ENCODE assay signal across 14 cellular contexts in genomic region chr11:75997273-75997552, GRCh38.
DNase-seq lines count a peak whose midpoint lies in the region; ATAC-seq and TF ChIP-seq lines count a peak whose summit lies in the region.
"Had no signal": no experiment of that assay in that cellular context is flagged by ENCODE, and none has a peak within 500 bp of the region (broad histone marks: within the 10 kb centered on the region; RNA-seq: fewer than 3 reads in every experiment).

No MANE protein-coding gene starts in this region.

- peaks cover 6 to 37% of the 10 kb centered on the region in 2 donors for H3K4me1 Mint-ChIP-seq in stimulated activated naive B cell treated with anti-CD40 and anti-IgM and Interleukin-4, amounts not matched to agents 10 μg/mL and 1 μg/mL and 100 μg/mL, for 72 hours

- ATAC-seq in stimulated activated naive B cell treated with anti-CD40 and anti-IgM and Interleukin-4, amounts not matched to agents 10 μg/mL and 1 μg/mL and 100 μg/mL, for 72 hours (replicated peaks), result no peak
- ATAC-seq in omental fat pad (ENCODE audit: low FRiP score), result no peak
- ATAC-seq: CD8-positive, alpha-beta T cell had no signal

- DNase-seq in SK-MEL-5 (ENCODE audit: low read depth, low spot score) (peak; percentile 0), foreskin melanocyte (peak; percentile 76), NCI-H1694 treated with DMSO at 0.1 percent for 48 hours (lab: John Stamatoyannopoulos, UW) (no peak), omental fat pad (ENCODE audit: low spot score) (no peak)
- no peak for DNase-seq in stimulated activated naive B cell treated with anti-CD40 and anti-IgM and Interleukin-4, amounts not matched to agents 10 μg/mL and 1 μg/mL and 100 μg/mL, for 72 hours
- DNase-seq in stimulated activated naive CD4-positive, alpha-beta T cell treated with Interleukin-2 at 50 U/mL for 16 hours (lab: John Stamatoyannopoulos, UW), result no peak
- DNase-seq: Caco-2; CD4-positive, CD25-positive, alpha-beta regulatory T cell; CD8-positive, alpha-beta T cell; DMS153; DND-41; GM23248; H7; HCEC 1CT had no signal

- peaks cover 0 to 9% of the 10 kb centered on the region in 2 donors for H3K9me3 Mint-ChIP-seq in stimulated activated naive B cell treated with anti-CD40 and anti-IgM and Interleukin-4, amounts not matched to agents 10 μg/mL and 1 μg/mL and 100 μg/mL, for 72 hours

- H3K27ac Mint-ChIP-seq in stimulated activated naive B cell treated with anti-CD40 and anti-IgM and Interleukin-4, amounts not matched to agents 10 μg/mL and 1 μg/mL and 100 μg/mL, for 72 hours, result peak overlapping the region; percentile 65
- H3K27ac Mint-ChIP-seq: CD4-positive, CD25-positive, alpha-beta regulatory T cell; CD8-positive, alpha-beta T cell had no signal

- in situ Hi-C loops in SK-MEL-5 (cut with HindIII; ENCODE audit: low pct_unique_long_range_greater_than_20kb, low sequenced_read_pairs), result no loop called here

- peaks cover 55 to 75% of the 10 kb centered on the region in 2 donors for H3K36me3 Mint-ChIP-seq in stimulated activated naive B cell treated with anti-CD40 and anti-IgM and Interleukin-4, amounts not matched to agents 10 μg/mL and 1 μg/mL and 100 μg/mL, for 72 hours

- TF ChIP-seq CTCF in omental fat pad (IDR thresholded peaks at IDR 0.05), result no peak

- H3K27me3 Mint-ChIP-seq in stimulated activated naive B cell treated with anti-CD40 and anti-IgM and Interleukin-4, amounts not matched to agents 10 μg/mL and 1 μg/mL and 100 μg/mL, for 72 hours, result no peaks in the 10 kb centered on the region
- H3K27me3 Mint-ChIP-seq: CD4-positive, CD25-positive, alpha-beta regulatory T cell had no signal

- H3K4me3 Mint-ChIP-seq in stimulated activated naive B cell treated with anti-CD40 and anti-IgM and Interleukin-4, amounts not matched to agents 10 μg/mL and 1 μg/mL and 100 μg/mL, for 72 hours, result no peak overlapping the region
- H3K4me3 Mint-ChIP-seq: CD4-positive, CD25-positive, alpha-beta regulatory T cell; CD8-positive, alpha-beta T cell had no signal

Comparison
In these comparisons a context has a peak if more than half of its experiments do, and no peak if none do; other contexts are left out.
1. DNase-seq: peak in SK-MEL-5 (single experiment) and foreskin melanocyte (single experiment); none in stimulated activated naive B cell treated with anti-CD40 and anti-IgM and Interleukin-4, amounts not matched to agents 10 μg/mL and 1 μg/mL and 100 μg/mL, for 72 hours (single experiment), NCI-H1694 treated with DMSO at 0.1 percent for 48 hours (single experiment), stimulated activated naive CD4-positive, alpha-beta T cell treated with Interleukin-2 at 50 U/mL for 16 hours (single experiment) and omental fat pad (single experiment).